1 cellular context compared by ENCODE assay signal in the genomic region with DNA sequence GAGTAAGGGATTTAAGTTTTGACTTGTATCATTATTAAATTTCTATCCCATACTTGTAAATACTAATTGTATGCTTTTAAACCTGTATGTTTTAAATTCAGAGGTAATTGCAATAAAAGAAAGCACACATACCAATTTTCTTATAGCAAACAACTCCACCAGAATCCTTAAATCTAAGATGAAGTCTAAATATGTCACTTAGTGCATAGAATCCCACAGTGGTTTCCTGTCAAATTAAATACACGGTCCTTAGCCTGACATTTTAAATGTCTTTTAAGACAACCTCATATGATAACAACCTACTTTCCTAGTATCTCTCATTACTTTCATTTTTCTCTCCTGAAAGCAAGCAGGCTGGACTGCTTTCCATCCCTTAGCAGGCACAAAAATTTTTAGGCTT.
TF ChIP-seq lines count a peak whose summit lies in the region.

No MANE protein-coding gene starts in this region.

TF ChIP-seq in HepG2, 621 proteins besides CTCF, POLR2A, EP300 and RAD21:
- TF ChIP-seq ZNF530 (CRISPR knock-in tag; IDR thresholded peaks at IDR 0.05; ENCODE audit: low read depth) = no peak
- no peak for TF ChIP-seq MBD4 (IDR thresholded peaks at IDR 0.05; ENCODE audit: borderline replicate concordance, low read length)
- TF ChIP-seq U2AF2 (IDR thresholded peaks at IDR 0.05; ENCODE audit: low read depth, low read length) = no peak
- TF ChIP-seq CHD2 (IDR thresholded peaks at IDR 0.05; ENCODE audit: low read depth, low read length) = no peak
- no peak for TF ChIP-seq STAT5B (CRISPR knock-in tag; IDR thresholded peaks at IDR 0.05)
- no peak for TF ChIP-seq TEAD3 (CRISPR knock-in tag; optimal IDR thresholded peaks at IDR 0.05; ENCODE audit: borderline replicate concordance)
- no peak for TF ChIP-seq ZNF34 (CRISPR knock-in tag; IDR thresholded peaks at IDR 0.05; ENCODE audit: borderline replicate concordance)
- no peak for TF ChIP-seq THAP8 (CRISPR knock-in tag; IDR thresholded peaks at IDR 0.05; ENCODE audit: borderline replicate concordance)
- TF ChIP-seq HNF1B (CRISPR knock-in tag; IDR thresholded peaks at IDR 0.05) = no peak
- TF ChIP-seq ZSCAN5A (CRISPR knock-in tag; IDR thresholded peaks at IDR 0.05; ENCODE audit: borderline replicate concordance) = no peak
